Comparison of ENCODE assay signal across 8 cellular contexts in the genomic region with DNA sequence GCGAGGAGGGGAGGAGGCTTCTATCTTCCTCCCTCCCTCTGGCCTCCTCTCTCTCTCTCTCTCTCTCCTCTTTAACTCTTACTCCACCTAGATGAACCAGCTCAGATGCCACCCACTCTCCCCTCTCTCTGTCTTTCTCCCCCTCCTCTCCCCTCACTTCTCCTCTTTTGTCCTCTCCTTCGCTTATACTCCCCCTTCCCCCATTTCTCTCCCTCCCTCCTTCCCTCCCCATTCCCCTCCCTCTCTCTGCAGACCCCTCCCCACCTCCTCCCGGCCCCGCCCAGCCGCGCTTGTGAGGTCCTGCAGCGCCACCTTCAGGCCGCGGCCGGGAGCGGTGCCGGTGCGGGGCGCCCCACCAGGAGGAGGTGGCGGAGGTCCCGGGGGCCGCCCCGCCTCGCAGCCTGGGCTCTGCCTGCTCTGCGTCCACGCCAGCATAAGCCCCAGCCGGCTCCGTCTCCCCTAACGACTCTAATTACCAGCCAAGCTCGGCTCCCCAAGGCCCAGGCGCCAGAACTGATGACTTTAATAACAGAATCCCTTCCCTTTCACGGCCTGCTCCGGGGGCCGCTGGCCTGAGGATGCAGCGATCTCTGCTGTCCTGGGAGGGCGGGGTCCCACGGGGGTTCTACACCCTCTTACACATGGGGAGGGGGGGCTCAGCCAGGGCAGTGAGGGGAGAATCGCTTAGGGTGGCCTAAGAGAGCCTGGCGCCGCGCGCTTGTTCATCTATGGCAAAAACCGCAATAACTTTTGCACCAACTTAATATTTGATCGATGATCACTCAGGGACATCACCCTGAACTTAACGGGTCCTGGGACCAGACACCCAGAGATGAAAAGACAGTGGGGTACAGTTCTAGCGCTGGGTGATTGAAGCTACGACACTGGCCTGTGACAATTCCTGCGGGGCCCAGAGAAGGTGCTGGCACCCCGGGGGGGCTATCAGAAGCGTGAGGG.
DNase-seq lines count a peak whose midpoint lies in the region; ATAC-seq and TF ChIP-seq lines count a peak whose summit lies in the region.

No MANE protein-coding gene starts in this region.

- no peak for TF ChIP-seq POLR2A in prostate gland (IDR thresholded peaks at IDR 0.05)

- H3K4me3 Mint-ChIP-seq in activated CD8-positive, alpha-beta T cell treated with anti-CD3 and anti-CD28 coated beads, Interleukin-2, amount 10 ng/mL, durations not matched to agents 7 days and 5 days = no peak overlapping the region

- TF ChIP-seq CTCF in BE2C (IDR thresholded peaks at IDR 0.05; ENCODE audit: low read depth, low read length) = peak; percentile 43
- peak; percentile 73 for TF ChIP-seq CTCF in HFF-Myc (IDR thresholded peaks at IDR 0.05; ENCODE audit: low read depth, low read length, missing control alignments)
- TF ChIP-seq CTCF in prostate gland (IDR thresholded peaks at IDR 0.05) = peak; percentile 33 to 69 (median 62)

- intact Hi-C loops in prostate gland (cut with DNase I) = loop anchor here (10.0 kb wide), 1 partner anchor 281 kb away; no protein-coding TSS in a partner anchor

- no peak overlapping the region for H3K27ac Mint-ChIP-seq in activated CD8-positive, alpha-beta T cell treated with anti-CD3 and anti-CD28 coated beads, Interleukin-2, amount 10 ng/mL, durations not matched to agents 7 days and 5 days

- H3K27ac ChIP-seq in prostate gland = no peak overlapping the region

- 23% methylated on average over 45 of the region's 45 CpGs for WGBS in prostate gland

- DNase-seq in BE2C (peak; percentile 67), HFF-Myc (ENCODE audit: extremely low read depth, low read depth) (no peak), globus pallidus (ENCODE audit: low spot score) (peak; percentile 3), prostate gland (ENCODE audit: low spot score) (no peak), HK-2 (ENCODE audit: unreplicated experiment) (no peak)
- DNase-seq in activated CD8-positive, alpha-beta T cell treated with anti-CD3 and anti-CD28 coated beads, Interleukin-2, amount 10 ng/mL, durations not matched to agents 7 days and 5 days = peak; percentile 36

- H3K4me1 Mint-ChIP-seq in activated CD8-positive, alpha-beta T cell treated with anti-CD3 and anti-CD28 coated beads, Interleukin-2, amount 10 ng/mL, durations not matched to agents 7 days and 5 days (ENCODE audit: low read depth) = no peaks in the 10 kb centered on the region

- no peak overlapping the region for H3K4me3 ChIP-seq in BE2C (ENCODE audit: low read depth, low read length)
- no peak overlapping the region for H3K4me3 ChIP-seq in HFF-Myc (replicated peaks; ENCODE audit: low read depth, low read length)
- H3K4me3 ChIP-seq in prostate gland = no peak overlapping the region

- H3K36me3 Mint-ChIP-seq in activated CD8-positive, alpha-beta T cell treated with anti-CD3 and anti-CD28 coated beads, Interleukin-2, amount 10 ng/mL, durations not matched to agents 7 days and 5 days (ENCODE audit: low read depth) = no peaks in the 10 kb centered on the region

- CTCF ChIA-PET in activated CD8-positive, alpha-beta T cell treated with anti-CD3 and anti-CD28 coated beads, Interleukin-2, amount 10 ng/mL, durations not matched to agents 7 days and 5 days (lab: Charles Lee) = interaction anchor here (0.6 to 0.9 kb wide), 3 partner anchors 293 to 850 kb away, joined by 3 read pairs; partner anchors contain the start of gene PTPRU

- ATAC-seq in activated CD8-positive, alpha-beta T cell treated with anti-CD3 and anti-CD28 coated beads, Interleukin-2, amount 10 ng/mL, durations not matched to agents 7 days and 5 days = no peak
- ATAC-seq in HG03095 (IDR thresholded peaks at IDR 0.05; ENCODE audit: unreplicated experiment) (no peak), GM18498 (IDR thresholded peaks at IDR 0.05; ENCODE audit: unreplicated experiment) (no peak)

- H3K9me3 Mint-ChIP-seq in activated CD8-positive, alpha-beta T cell treated with anti-CD3 and anti-CD28 coated beads, Interleukin-2, amount 10 ng/mL, durations not matched to agents 7 days and 5 days (ENCODE audit: insufficient read depth) = peaks cover 3% of the 10 kb centered on the region

- peaks cover 6% of the 10 kb centered on the region for H3K4me1 ChIP-seq in BE2C
- H3K4me1 ChIP-seq in prostate gland (replicated peaks) = no peaks in the 10 kb centered on the region

- H3K9me3 ChIP-seq in BE2C (no peaks in the 10 kb centered on the region), prostate gland (no peaks in the 10 kb centered on the region)

- POLR2A ChIA-PET in activated CD8-positive, alpha-beta T cell treated with anti-CD3 and anti-CD28 coated beads, Interleukin-2, amount 10 ng/mL, durations not matched to agents 7 days and 5 days (lab: Charles Lee) = no interaction called here

- H3K27me3 ChIP-seq in BE2C (no peaks in the 10 kb centered on the region), prostate gland (replicated peaks; ENCODE audit: insufficient read depth) (no peaks in the 10 kb centered on the region)

- no peaks in the 10 kb centered on the region for H3K27me3 Mint-ChIP-seq in activated CD8-positive, alpha-beta T cell treated with anti-CD3 and anti-CD28 coated beads, Interleukin-2, amount 10 ng/mL, durations not matched to agents 7 days and 5 days (ENCODE audit: low read depth)

- H3K36me3 ChIP-seq in BE2C (no peaks in the 10 kb centered on the region), prostate gland (no peaks in the 10 kb centered on the region)

Comparison
In these comparisons a context has a peak if more than half of its experiments do, and no peak if none do; other contexts are left out.
1. DNase-seq: peak in BE2C (single experiment), activated CD8-positive, alpha-beta T cell treated with anti-CD3 and anti-CD28 coated beads, Interleukin-2, amount 10 ng/mL, durations not matched to agents 7 days and 5 days (single experiment) and globus pallidus (single experiment); none in HFF-Myc (single experiment), prostate gland (single experiment) and HK-2 (single experiment).
2. Peak in every context shown above with its lines, with median percentiles within 50 percentile points of each other: CTCF ChIP-seq.